Comparison of ENCODE assay signal across 8 cellular contexts in genomic region chrX:110418220-110418856, GRCh38. TPM values are rescaled to one million over a fixed set of nuclear protein-coding genes. Genes with fewer than 3 reads are reported as not detected.
DNase-seq lines count a peak whose midpoint lies in the region; ATAC-seq and TF ChIP-seq lines count a peak whose summit lies in the region.

No MANE protein-coding gene starts in this region.

- peaks cover 16 to 21% of the 10 kb centered on the region in 2 donors for H3K27me3 Mint-ChIP-seq in natural killer cell treated with Interleukin-12 subunit alpha and Interleukin-12 subunit beta and Interleukin-15 and Interleukin-18, amount 100 ng/mL, for 72 hours

- TF ChIP-seq POLR2A in lower leg skin (IDR thresholded peaks at IDR 0.05) = no peak

- peaks cover 0 to 6% of the 10 kb centered on the region in 2 donors for H3K4me1 ChIP-seq in ascending aorta

- no peaks in the 10 kb centered on the region for H3K9me3 Mint-ChIP-seq in natural killer cell treated with Interleukin-12 subunit alpha and Interleukin-12 subunit beta and Interleukin-15 and Interleukin-18, amount 100 ng/mL, for 72 hours

- whole genome bisulfite sequencing in lower leg skin, 2 donors = 44 to 51% methylated on average over 13 of the region's 13 CpGs

- H3K36me3 Mint-ChIP-seq in natural killer cell treated with Interleukin-12 subunit alpha and Interleukin-12 subunit beta and Interleukin-15 and Interleukin-18, amount 100 ng/mL, for 72 hours = no peaks in the 10 kb centered on the region

- ATAC-seq in natural killer cell treated with Interleukin-12 subunit alpha and Interleukin-12 subunit beta and Interleukin-15 and Interleukin-18, amount 100 ng/mL, for 72 hours = no peak

- H3K4me3 ChIP-seq in ascending aorta (no peak overlapping the region), lower leg skin (ENCODE audit: low read depth, poor library complexity, severe bottlenecking) (no peak overlapping the region)

- no peaks in the 10 kb centered on the region for H3K36me3 ChIP-seq in ascending aorta

- no peaks in the 10 kb centered on the region for H3K27me3 ChIP-seq in ascending aorta

- intact Hi-C loops in ascending aorta (cut with DNase I) = loop anchor here (10.0 kb wide), 1 partner anchor 414 kb away; the partner anchor contains the start of gene TMEM164
- intact Hi-C loops in lower leg skin (cut with DNase I; ENCODE audit: low total_unique reads) = no loop called here

- H3K4me1 Mint-ChIP-seq in natural killer cell treated with Interleukin-12 subunit alpha and Interleukin-12 subunit beta and Interleukin-15 and Interleukin-18, amount 100 ng/mL, for 72 hours (ENCODE audit: low read depth in 2 of 2) = no peaks in the 10 kb centered on the region

- no peaks in the 10 kb centered on the region for H3K9me3 ChIP-seq in ascending aorta

- no peak overlapping the region for H3K4me3 Mint-ChIP-seq in natural killer cell treated with Interleukin-12 subunit alpha and Interleukin-12 subunit beta and Interleukin-15 and Interleukin-18, amount 100 ng/mL, for 72 hours

- TF ChIP-seq CTCF in LNCAP (IDR thresholded peaks at IDR 0.05) (peak; percentile 40; the same call in 1 of the 2 replicates), ascending aorta (IDR thresholded peaks at IDR 0.05) (peak in 2 of 3 experiments; percentile 32 to 41), lower leg skin (IDR thresholded peaks at IDR 0.05) (no peak)

- DNase-seq in COLO668 (lab: John Stamatoyannopoulos, UW; ENCODE audit: unreplicated experiment) (peak; percentile 6), ascending aorta (ENCODE audit: low spot score in 2 of 2) (no peak), left kidney (ENCODE audit: low read depth, low spot score) (peak; percentile 84), lower leg skin (ENCODE audit: low spot score in 2 of 2) (no peak)
- no peak for DNase-seq in activated CD8-positive, alpha-beta memory T cell treated with anti-CD3 and anti-CD28 coated beads for 24 hours
- DNase-seq in natural killer cell treated with Interleukin-12 subunit alpha and Interleukin-12 subunit beta and Interleukin-15 and Interleukin-18, amount 100 ng/mL, for 72 hours (ENCODE audit: low spot score) = no peak
- no peak for DNase-seq in activated naive CD4-positive, alpha-beta T cell (lab: John Stamatoyannopoulos, UW)

- H3K27ac Mint-ChIP-seq in natural killer cell treated with Interleukin-12 subunit alpha and Interleukin-12 subunit beta and Interleukin-15 and Interleukin-18, amount 100 ng/mL, for 72 hours = no peak overlapping the region

- peak overlapping the region in 1 of 2 donors; percentile 23 for H3K27ac ChIP-seq in ascending aorta

RNA-seq across cellular contexts. Expression of gene RTL9, which starts 59.7 kb away (rescaled TPM):
- total RNA-seq in ascending aorta = not detected
- not detected for total RNA-seq in natural killer cell treated with Interleukin-12 subunit alpha and Interleukin-12 subunit beta and Interleukin-15 and Interleukin-18, amount 100 ng/mL, for 72 hours
- total RNA-seq in lower leg skin = under 1 TPM in 1 of 4 donors, not detected in 3; 0.30 TPM

Comparison
In these comparisons a context has a peak if more than half of its experiments do, and no peak if none do; other contexts are left out.
1. DNase-seq: peak in COLO668 (single experiment) and left kidney (single experiment); none in ascending aorta (0 of 2), activated CD8-positive, alpha-beta memory T cell treated with anti-CD3 and anti-CD28 coated beads for 24 hours (single experiment), natural killer cell treated with Interleukin-12 subunit alpha and Interleukin-12 subunit beta and Interleukin-15 and Interleukin-18, amount 100 ng/mL, for 72 hours (single experiment), activated naive CD4-positive, alpha-beta T cell (0 of 4) and lower leg skin (0 of 2).
2. CTCF ChIP-seq: peak in LNCAP (single experiment) and ascending aorta (2 of 3); none in lower leg skin (0 of 3).